In the genomic region with DNA sequence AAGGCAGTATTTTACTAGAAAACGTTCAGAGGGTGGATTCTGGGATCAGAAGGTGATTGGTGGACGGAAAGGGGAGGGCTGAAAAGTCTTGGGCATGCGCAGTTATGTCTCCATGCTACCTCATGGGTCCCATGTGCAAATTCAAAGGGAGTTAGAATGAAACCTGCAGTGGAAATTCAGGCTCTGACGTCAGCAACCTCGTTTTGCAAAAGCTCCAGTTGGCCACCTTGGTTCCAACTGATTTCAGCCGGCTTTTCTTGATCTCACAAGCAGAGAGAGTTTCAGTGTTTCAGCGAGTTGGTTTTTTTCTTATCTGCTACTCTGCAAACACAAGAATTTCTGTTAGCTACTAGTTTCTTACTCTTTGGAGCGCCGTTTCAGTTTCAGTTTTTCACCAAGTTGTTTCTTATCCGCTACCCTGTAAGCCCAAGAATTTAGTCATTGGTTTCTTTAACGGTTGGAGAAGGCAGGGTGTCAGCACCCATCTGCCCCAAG, we compare ENCODE assay signal across 1 cellular context.
TF ChIP-seq lines count a peak whose summit lies in the region.

No MANE protein-coding gene starts in this region.

TF ChIP-seq in IMR-90, 13 proteins besides CTCF, POLR2A, EP300 and RAD21 (continued from another document):
- TF ChIP-seq, protein P1, sequence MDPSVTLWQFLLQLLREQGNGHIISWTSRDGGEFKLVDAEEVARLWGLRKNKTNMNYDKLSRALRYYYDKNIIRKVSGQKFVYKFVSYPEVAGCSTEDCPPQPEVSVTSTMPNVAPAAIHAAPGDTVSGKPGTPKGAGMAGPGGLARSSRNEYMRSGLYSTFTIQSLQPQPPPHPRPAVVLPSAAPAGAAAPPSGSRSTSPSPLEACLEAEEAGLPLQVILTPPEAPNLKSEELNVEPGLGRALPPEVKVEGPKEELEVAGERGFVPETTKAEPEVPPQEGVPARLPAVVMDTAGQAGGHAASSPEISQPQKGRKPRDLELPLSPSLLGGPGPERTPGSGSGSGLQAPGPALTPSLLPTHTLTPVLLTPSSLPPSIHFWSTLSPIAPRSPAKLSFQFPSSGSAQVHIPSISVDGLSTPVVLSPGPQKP (IDR thresholded peaks at IDR 0.05; ENCODE audit: borderline replicate concordance, low read depth, low read length) = no peak
